Comparison of ENCODE assay signal across 8 cellular contexts in genomic region chrX:130110379-130111219, GRCh38. TPM values are rescaled to one million over a fixed set of nuclear protein-coding genes. Genes with fewer than 3 reads are reported as not detected.
DNase-seq lines count a peak whose midpoint lies in the region; ATAC-seq and TF ChIP-seq lines count a peak whose summit lies in the region.

ELF4 (minus strand) TSS chrX:130110497; CDS start chrX:130081330, 29,167 bp downstream.

- H2AFZ ChIP-seq in OCI-LY1 (ENCODE audit: low read length): no peak within 1 kb of the TSS

- no peaks in the 10 kb centered on the region for H3F3A ChIP-seq in OCI-LY1 (ENCODE audit: insufficient read depth, low read length)

- H3K4me3 ChIP-seq in OCI-LY1 (ENCODE audit: low read depth, low read length, poor library complexity, severe bottlenecking) (peak within 1 kb of the TSS; percentile 86), fibroblast of pulmonary artery (replicated peaks; ENCODE audit: low read depth, low read length) (peak within 1 kb of the TSS; percentile 60), neutrophil (ENCODE audit: low read depth in 1 of 2, low read length in 1 of 2) (peak within 1 kb of the TSS; percentile 70 to 84)

- H3K9me2 ChIP-seq in OCI-LY1 (ENCODE audit: low read depth, low read length): no peaks in the 10 kb centered on the region

- ATAC-seq in HG02884 (IDR thresholded peaks at IDR 0.05; ENCODE audit: unreplicated experiment): peak; percentile 37

- peaks cover 27% of the 10 kb centered on the region for H3K79me2 ChIP-seq in OCI-LY1 (ENCODE audit: insufficient read depth, low read length)

- H3K36me3 ChIP-seq in OCI-LY1 (ENCODE audit: insufficient read depth, low read length): no peaks in the 10 kb centered on the region
- H3K36me3 ChIP-seq in neutrophil: no peaks in the 10 kb centered on the region

- H3K4me1 ChIP-seq in OCI-LY1 (ENCODE audit: insufficient read depth, low read length, severe bottlenecking): peaks cover 45% of the 10 kb centered on the region
- peaks cover 38 to 41% of the 10 kb centered on the region in 2 experiments for H3K4me1 ChIP-seq in neutrophil (ENCODE audit: control insufficient read depth in 1 of 2, insufficient read depth in 1 of 2, low read depth in 1 of 2, low read length in 1 of 2)

- H3K27ac ChIP-seq in OCI-LY1 (ENCODE audit: low read depth, low read length, poor library complexity, severe bottlenecking) (peak within 1 kb of the TSS; percentile 87), neutrophil (peak within 1 kb of the TSS; percentile 97)

- H3K27me3 ChIP-seq in OCI-LY1 (ENCODE audit: insufficient read depth, low read length) (no peaks in the 10 kb centered on the region), neutrophil (no peaks in the 10 kb centered on the region)

- H3K4me2 ChIP-seq in OCI-LY1 (ENCODE audit: low read length): peak within 1 kb of the TSS; percentile 98

- H3K9ac ChIP-seq in OCI-LY1 (ENCODE audit: low read length): peak within 1 kb of the TSS; percentile 77

- H3K9me3 ChIP-seq in OCI-LY1 (ENCODE audit: low read length) (no peaks in the 10 kb centered on the region), neutrophil (no peaks in the 10 kb centered on the region)

- no peak for TF ChIP-seq CTCF in OCI-LY1 (IDR thresholded peaks at IDR 0.05; ENCODE audit: low read length)
- TF ChIP-seq CTCF in fibroblast of pulmonary artery (IDR thresholded peaks at IDR 0.05; ENCODE audit: low read length, missing control alignments): no peak
- no peak for TF ChIP-seq CTCF in neutrophil (IDR thresholded peaks at IDR 0.05)

- no peaks in the 10 kb centered on the region for H4K20me1 ChIP-seq in OCI-LY1 (ENCODE audit: insufficient read depth, low read length)

- peak; percentile 14 for DNase-seq in NCI-H2029 (lab: John Stamatoyannopoulos, UW)
- no peak for DNase-seq in NCI-H2029 treated with DMSO at 0.1 percent for 48 hours (lab: John Stamatoyannopoulos, UW)
- DNase-seq in activated T-helper 1 cell treated with Interleukin-2 at 50 U/mL for 16 hours (ENCODE audit: low read depth): peak; percentile 54
- peak; percentile 59 for DNase-seq in fibroblast of pulmonary artery (ENCODE audit: low read depth)
- DNase-seq in occipital lobe (lab: John Stamatoyannopoulos, UW): no peak

RNA-seq across cellular contexts. Expression of gene ELF4, which starts in this region (rescaled TPM):
- total RNA-seq in occipital lobe: 0.31 TPM

Comparison
In these comparisons a context has a peak if more than half of its experiments do, and no peak if none do; other contexts are left out.
1. DNase-seq: peak in NCI-H2029 (single experiment), activated T-helper 1 cell treated with Interleukin-2 at 50 U/mL for 16 hours (single experiment) and fibroblast of pulmonary artery (single experiment); none in NCI-H2029 treated with DMSO at 0.1 percent for 48 hours (single experiment) and occipital lobe (single experiment).
2. Peak in every context shown above with its lines, with median percentiles within 50 percentile points of each other: H3K4me3 ChIP-seq.